ENCODE assay signal across 8 cellular contexts in genomic region chr1:40040511-40041465, GRCh38. TPM values are rescaled to one million over a fixed set of nuclear protein-coding genes. Genes with fewer than 3 reads are reported as not detected.
A peak's percentile ranks its signal among the peaks of the same experiment; 100 is the strongest.
DNase-seq lines count a peak whose midpoint lies in the region; ATAC-seq and TF ChIP-seq lines count a peak whose summit lies in the region.

TSS of gene CAP1 (plus strand) at chr1:40040729. CDS start at chr1:40059347, 18,618 bp downstream.

- POLR2A ChIA-PET in IMR-90 (lab: Charles Lee; ENCODE audit: unreplicated experiment): interaction anchor here (0.5 to 1.0 kb wide), 6 partner anchors 9 to 1636 kb away, joined by 3 to 5 read pairs (median 4); no protein-coding TSS in a partner anchor
- POLR2A ChIA-PET in PC-3 (lab: Charles Lee; ENCODE audit: unreplicated experiment): interaction anchor here (0.6 to 0.7 kb wide), 4 partner anchors 13 to 880 kb away, joined by 3 to 11 read pairs (median 8); no protein-coding TSS in a partner anchor

- intact Hi-C loops in IMR-90 (cut with micrococcal nuclease): no loop called here
- intact Hi-C loops in PC-3 (cut with micrococcal nuclease): loop anchor here (2.0 kb wide), 1 partner anchor 18 kb away; no protein-coding TSS in a partner anchor
- intact Hi-C loops in mucosa of descending colon (cut with DNase I, micrococcal nuclease): no loop called here

- in situ Hi-C loops in IMR-90 (cut with MboI; ENCODE audit: low sequenced_read_pairs): no loop called here

- dilution Hi-C loops in IMR-90 (cut with HindIII; ENCODE audit: low sequenced_read_pairs, unreplicated experiment): no loop called here

- H4K20me1 ChIP-seq in IMR-90 (ENCODE audit: insufficient read depth, low read length) (peaks cover 48% of the 10 kb centered on the region), PC-3 (ENCODE audit: low read length) (peaks cover 25% of the 10 kb centered on the region; the same call in 1 of the 2 replicates)

- H3K36me3 ChIP-seq in IMR-90 (ENCODE audit: control insufficient read depth, insufficient read depth, low read length) (peaks cover 6% of the 10 kb centered on the region), PC-3 (ENCODE audit: low read depth, low read length) (peaks cover 12% of the 10 kb centered on the region), mucosa of descending colon (ENCODE audit: low read depth) (no peaks in the 10 kb centered on the region)

- peak within 1 kb of the TSS; percentile 50; the same call in 1 of the 2 replicates for H2BK20ac ChIP-seq in IMR-90 (ENCODE audit: low read depth, low read length)

- no peak for TF ChIP-seq CTCF in IMR-90 (conservative IDR thresholded peaks at IDR 0.05; ENCODE audit: low read depth, low read length)
- no peak for TF ChIP-seq CTCF in PC-3 (conservative IDR thresholded peaks at IDR 0.05; ENCODE audit: low read depth, low read length)
- TF ChIP-seq CTCF in epithelial cell of esophagus (IDR thresholded peaks at IDR 0.05; ENCODE audit: insufficient read depth, low read depth, low read length, missing control alignments): no peak
- no peak for TF ChIP-seq CTCF in mucosa of descending colon (IDR thresholded peaks at IDR 0.05)

- H3K9me3 ChIP-seq in IMR-90 (ENCODE audit: control insufficient read depth, insufficient read depth, low read length): no peaks in the 10 kb centered on the region
- no peaks in the 10 kb centered on the region for H3K9me3 ChIP-seq in PC-3 (ENCODE audit: low read length)
- no peaks in the 10 kb centered on the region for H3K9me3 ChIP-seq in mucosa of descending colon

- peaks cover 9% of the 10 kb centered on the region for H3K4me1 ChIP-seq in IMR-90 (ENCODE audit: control insufficient read depth, insufficient read depth, low read length)
- peaks cover 34% of the 10 kb centered on the region for H3K4me1 ChIP-seq in PC-3 (ENCODE audit: insufficient read depth, low read length)
- H3K4me1 ChIP-seq in mucosa of descending colon (ENCODE audit: low read depth): peaks cover 62% of the 10 kb centered on the region

- H3F3A ChIP-seq in PC-3 (ENCODE audit: low read length, unreplicated experiment): no peaks in the 10 kb centered on the region

- WGBS in IMR-90 (ENCODE audit: extremely low coverage in 2 of 2, insufficient read length in 1 of 2), 2 experiments: 0% methylated on average over 13 of the region's 65 CpGs; no CpG with 5 or more reads in 1 of the 2 experiments

- peak within 1 kb of the TSS; percentile 100 for H3K4ac ChIP-seq in IMR-90 (ENCODE audit: low read depth, low read length)

- peak; percentile 70 for TF ChIP-seq POLR2A in IMR-90 (IDR thresholded peaks at IDR 0.05; ENCODE audit: low read depth, low read length)

- peak within 1 kb of the TSS; percentile 97 for H2BK5ac ChIP-seq in IMR-90 (ENCODE audit: low read depth, low read length, poor library complexity, severe bottlenecking)

- peak within 1 kb of the TSS; percentile 100 for H2AK5ac ChIP-seq in IMR-90 (ENCODE audit: low read depth, low read length)

- CTCF ChIA-PET in IMR-90 (lab: Yijun Ruan, JAX): no interaction called here
- CTCF ChIA-PET in PC-3 (lab: Charles Lee): interaction anchor here (0.6 to 2.0 kb wide), 2 partner anchors 121 to 140 kb away, joined by 3 to 13 read pairs; no protein-coding TSS in a partner anchor

- H3K18ac ChIP-seq in IMR-90 (ENCODE audit: low read depth, low read length): peak within 1 kb of the TSS; percentile 96

- peak; percentile 100 for DNase-seq in DMS 273 (lab: John Stamatoyannopoulos, UW; ENCODE audit: unreplicated experiment)
- DNase-seq in IMR-90: peak; percentile 98
- peak; percentile 99 for DNase-seq in PC-3
- peak; percentile 100 for DNase-seq in activated T-cell treated with anti-CD3 and anti-CD28 coated beads for 48 hours (ENCODE audit: low read depth)
- DNase-seq in epithelial cell of esophagus (ENCODE audit: low read depth): peak; percentile 99
- peak; percentile 100 for DNase-seq in mucosa of descending colon
- DNase-seq in stimulated activated CD8-positive, alpha-beta memory T cell treated with anti-CD3 and anti-CD28 coated beads, Interleukin-4, amount 100 ng/mL, for 4 hours (ENCODE audit: low read depth in 2 of 2, low spot score in 1 of 2): peak; percentile 100

- peak within 1 kb of the TSS; percentile 99 for H2AK9ac ChIP-seq in IMR-90 (replicated peaks; ENCODE audit: low read depth, low read length, poor library complexity)

- H3K14ac ChIP-seq in IMR-90 (replicated peaks; ENCODE audit: low read depth, low read length): peak within 1 kb of the TSS; percentile 100

- H2BK15ac ChIP-seq in IMR-90 (ENCODE audit: low read depth, low read length): peak within 1 kb of the TSS; percentile 89

- H3K23ac ChIP-seq in IMR-90 (ENCODE audit: low read depth, low read length): peak within 1 kb of the TSS; percentile 99

- ATAC-seq in GM21528 (IDR thresholded peaks at IDR 0.05; ENCODE audit: low FRiP score, unreplicated experiment) (peak; percentile 81), IMR-90 (ENCODE audit: low read depth) (peak; percentile 93), PC-3 (peak; percentile 90), mucosa of descending colon (peak; percentile 92)

- H2AFZ ChIP-seq in IMR-90 (replicated peaks; ENCODE audit: low read length, poor library complexity) (peak within 1 kb of the TSS; percentile 89), PC-3 (ENCODE audit: low read length) (peak within 1 kb of the TSS; percentile 80)

- H3K27me3 ChIP-seq in IMR-90 (ENCODE audit: control insufficient read depth, insufficient read depth, low read length) (no peaks in the 10 kb centered on the region), PC-3 (ENCODE audit: low read length) (no peaks in the 10 kb centered on the region)

- H4K8ac ChIP-seq in IMR-90 (ENCODE audit: low read depth in 2 of 2, low read length in 2 of 2): peak within 1 kb of the TSS; percentile 98 to 99

- H3K79me1 ChIP-seq in IMR-90 (ENCODE audit: low read depth in 1 of 2, low read length in 2 of 2): peaks cover 0 to 22% of the 10 kb centered on the region in 2 experiments; a peak in 2 of 4 replicates

- H3K27ac ChIP-seq in IMR-90 (ENCODE audit: insufficient read depth, low read length): peak within 1 kb of the TSS; percentile 96
- peak within 1 kb of the TSS; percentile 87 for H3K27ac ChIP-seq in PC-3 (ENCODE audit: low read length)

- peak within 1 kb of the TSS; percentile 96 for H4K5ac ChIP-seq in IMR-90 (ENCODE audit: low read depth, low read length)

- TF ChIP-seq RAD21 in IMR-90 (IDR thresholded peaks at IDR 0.05; ENCODE audit: low read length): no peak

- H3K4me3 ChIP-seq in IMR-90 (ENCODE audit: insufficient read depth, low read depth, low read length): peak within 1 kb of the TSS; percentile 80
- H3K4me3 ChIP-seq in PC-3 (ENCODE audit: low read length): peak within 1 kb of the TSS; percentile 99
- peak within 1 kb of the TSS; percentile 99 for H3K4me3 ChIP-seq in epithelial cell of esophagus (ENCODE audit: low read length)
- peak within 1 kb of the TSS; percentile 95 for H3K4me3 ChIP-seq in mucosa of descending colon

- H2BK120ac ChIP-seq in IMR-90 (ENCODE audit: low read depth, low read length): peak within 1 kb of the TSS; percentile 97

- H3K9me1 ChIP-seq in IMR-90 (ENCODE audit: insufficient read depth, low read length): peaks cover 12% of the 10 kb centered on the region

- H3K56ac ChIP-seq in IMR-90 (ENCODE audit: extremely low read depth, insufficient read depth, low read length): peak within 1 kb of the TSS; percentile 100

- TSS peak; percentile 75 for BruUV-seq in IMR-90 (replicated peaks; lab: Mats Ljungman, UMichigan)
- BruUV-seq in PC-3 (replicated peaks; lab: Mats Ljungman, UMichigan): TSS peak; percentile 81

- H3K79me2 ChIP-seq in PC-3 (ENCODE audit: low read length): peaks cover 53% of the 10 kb centered on the region

- H4K91ac ChIP-seq in IMR-90 (ENCODE audit: insufficient read depth, low read depth, low read length): peak within 1 kb of the TSS; percentile 100

- no peaks in the 10 kb centered on the region for H3K9me2 ChIP-seq in PC-3 (replicated peaks; ENCODE audit: low read length)

- H3K4me2 ChIP-seq in IMR-90 (ENCODE audit: low read depth, low read length): peak within 1 kb of the TSS; percentile 96
- H3K4me2 ChIP-seq in PC-3 (ENCODE audit: low read length): peak within 1 kb of the TSS; percentile 98

- H3K9ac ChIP-seq in IMR-90 (ENCODE audit: low read depth, low read length): peak within 1 kb of the TSS; percentile 98
- peak within 1 kb of the TSS; percentile 97 for H3K9ac ChIP-seq in PC-3 (ENCODE audit: low read length)

TF ChIP-seq in IMR-90, 13 proteins besides CTCF, POLR2A, EP300 and RAD21 (continues in another document):
- TF ChIP-seq MAZ (IDR thresholded peaks at IDR 0.05; ENCODE audit: borderline replicate concordance, low read depth, low read length) (peak; percentile 92), RFX5 (IDR thresholded peaks at IDR 0.05; ENCODE audit: low read depth, low read length) (no peak), RCOR1 (IDR thresholded peaks at IDR 0.05; ENCODE audit: insufficient replicate concordance, low read length) (peak; percentile 28), FOS (IDR thresholded peaks at IDR 0.05; ENCODE audit: low read depth, low read length) (no peak), CHD1 (IDR thresholded peaks at IDR 0.05; ENCODE audit: low read depth, low read length) (no peak), MXI1 (IDR thresholded peaks at IDR 0.05; ENCODE audit: borderline replicate concordance, low read depth, low read length) (no peak), MAFK (IDR thresholded peaks at IDR 0.05; ENCODE audit: low read depth, low read length) (no peak), CEBPB (IDR thresholded peaks at IDR 0.05; ENCODE audit: low read depth, low read length) (0 out of 2 replicates have a peak, but pooled peaks have one; percentile 22), SMC3 (IDR thresholded peaks at IDR 0.05; ENCODE audit: low read depth, low read length) (no peak), USF2 (IDR thresholded peaks at IDR 0.05; ENCODE audit: low read depth, low read length) (peak; percentile 81), BHLHE40 (IDR thresholded peaks at IDR 0.05; ENCODE audit: low read depth, low read length) (no peak; the same call in 1 of the 2 replicates), NFE2L2 (IDR thresholded peaks at IDR 0.05; ENCODE audit: low read depth, low read length) (no peak)

RNA-seq across cellular contexts. Expression of gene CAP1, which starts in this region (rescaled TPM):
- total RNA-seq in IMR-90 (2012; rRNA removed) (756 and 792 TPM in 2 replicates), PC-3 (2014; rRNA removed) (214 and 243 TPM in 2 replicates), mucosa of descending colon (100 to 1,000 TPM; 357 to 488 (median 444) TPM)
- 405 and 434 TPM in 2 replicates for polyA plus RNA-seq in IMR-90 (2012; rRNA removed)
- polyA plus RNA-seq in IMR-90 (2012; cell fraction: cytosol; rRNA removed): 135 and 138 TPM in 2 replicates
- 70.1 and 267 TPM in 2 replicates for polyA plus RNA-seq in IMR-90 (2012; cell fraction: nucleus; rRNA removed; ENCODE audit: low replicate concordance)

Comparison
In these comparisons a context has a peak if more than half of its experiments do, and no peak if none do; other contexts are left out.
1. Peak in every context shown above with its lines: DNase-seq, ATAC-seq, H3K4me3 ChIP-seq and H3K27ac ChIP-seq.